10 cellular contexts compared by ENCODE assay signal in genomic region chr7:134941185-134941900, GRCh38. TPM values are rescaled to one million over a fixed set of nuclear protein-coding genes. Genes with fewer than 3 reads are reported as not detected.
A peak's percentile ranks its signal among the peaks of the same experiment; 100 is the strongest.
DNase-seq lines count a peak whose midpoint lies in the region; ATAC-seq and TF ChIP-seq lines count a peak whose summit lies in the region.
"Had no signal": no experiment of that assay in that cellular context is flagged by ENCODE, and none has a peak within 500 bp of the region (broad histone marks: within the 10 kb centered on the region; RNA-seq: fewer than 3 reads in every experiment).

No MANE protein-coding gene starts in this region.

- H3K9me3 Mint-ChIP-seq in neural progenitor cell, result no peaks in the 10 kb centered on the region
- H3K9me3 Mint-ChIP-seq: activated naive CD4-positive, alpha-beta T cell treated with anti-CD3 and anti-CD28 coated beads, Interleukin-2, amount 10 ng/mL, durations not matched to agents 7 days and 5 days had no signal

- H3K27me3 Mint-ChIP-seq in neural progenitor cell (ENCODE audit: insufficient read depth, low read depth), result peaks cover 2% of the 10 kb centered on the region

- H3K27ac ChIP-seq in fibroblast of lung (ENCODE audit: insufficient read depth, low read length) (no peak overlapping the region), neural progenitor cell (no peak overlapping the region)

- H2AFZ ChIP-seq in fibroblast of lung (ENCODE audit: low read length), result no peak overlapping the region
- H2AFZ ChIP-seq in neural progenitor cell (replicated peaks), result no peak overlapping the region

- H3K4me1 ChIP-seq in fibroblast of lung (ENCODE audit: control insufficient read depth, extremely low read depth, insufficient read depth, low read length) (peaks cover 9% of the 10 kb centered on the region), neural progenitor cell (peaks cover 17% of the 10 kb centered on the region)

- peaks cover 19% of the 10 kb centered on the region for H3K4me1 Mint-ChIP-seq in neural progenitor cell

- no peak overlapping the region for H3K4me3 Mint-ChIP-seq in neural progenitor cell
- H3K4me3 Mint-ChIP-seq: activated naive CD4-positive, alpha-beta T cell treated with anti-CD3 and anti-CD28 coated beads, Interleukin-2, amount 10 ng/mL, durations not matched to agents 7 days and 5 days had no signal

- H3K4me2 ChIP-seq in fibroblast of lung (ENCODE audit: extremely low read depth, insufficient read depth, low read length), result no peak overlapping the region
- H3K4me2 ChIP-seq in neural progenitor cell, result no peak overlapping the region

- H4K20me1 ChIP-seq in fibroblast of lung (ENCODE audit: control insufficient read depth, extremely low read depth, insufficient read depth, low read length), result no peaks in the 10 kb centered on the region
- H4K20me1 ChIP-seq in neural progenitor cell (ENCODE audit: low read depth), result no peaks in the 10 kb centered on the region

- peaks cover 7% of the 10 kb centered on the region for H3K36me3 Mint-ChIP-seq in neural progenitor cell
- H3K36me3 Mint-ChIP-seq: activated naive CD4-positive, alpha-beta T cell treated with anti-CD3 and anti-CD28 coated beads, Interleukin-2, amount 10 ng/mL, durations not matched to agents 7 days and 5 days had no signal

- no peak overlapping the region for H3K9ac ChIP-seq in fibroblast of lung (ENCODE audit: insufficient read depth, low read length)
- H3K9ac ChIP-seq in neural progenitor cell, result no peak overlapping the region

- no peaks in the 10 kb centered on the region for H3K27me3 ChIP-seq in fibroblast of lung (ENCODE audit: control insufficient read depth, insufficient read depth, low read length)
- no peaks in the 10 kb centered on the region for H3K27me3 ChIP-seq in neural progenitor cell

- in situ Hi-C loops in Caki2 (cut with HindIII; ENCODE audit: low pct_unique_long_range_greater_than_20kb, low sequenced_read_pairs), result no loop called here

- H3K4me3 ChIP-seq in fibroblast of lung (replicated peaks in 1 of 4; ENCODE audit: control extremely low read depth in 1 of 4, insufficient read depth in 1 of 4, low read depth in 3 of 4, low read length in 4 of 4) (no peak overlapping the region), neural progenitor cell (no peak overlapping the region)

- H3K27ac Mint-ChIP-seq in neural progenitor cell, result no peak overlapping the region
- H3K27ac Mint-ChIP-seq: activated naive CD4-positive, alpha-beta T cell treated with anti-CD3 and anti-CD28 coated beads, Interleukin-2, amount 10 ng/mL, durations not matched to agents 7 days and 5 days had no signal

- H3F3A ChIP-seq in neural progenitor cell (ENCODE audit: low read depth), result no peaks in the 10 kb centered on the region

- DNase-seq in Caki2 (ENCODE audit: low read depth), result peak; percentile 62
- peak; percentile 46 for DNase-seq in RKO (ENCODE audit: low spot score)
- peak; percentile 44 to 94 for DNase-seq in fibroblast of lung (ENCODE audit: low read depth in 2 of 2)
- DNase-seq in neural progenitor cell (ENCODE audit: low spot score), result peak; percentile 31
- no peak for DNase-seq in DMS 273 treated with DMSO at 0.1 percent for 48 hours (lab: John Stamatoyannopoulos, UW)
- DNase-seq in NOMO-1 treated with DMSO at 0.1 percent for 48 hours (lab: John Stamatoyannopoulos, UW; ENCODE audit: unreplicated experiment), result no peak
- no peak for DNase-seq in stimulated activated CD4-positive, alpha-beta T cell treated with anti-CD3 and anti-CD28 coated beads, Interleukin-4, amount 100 ng/mL, for 1 hour
- DNase-seq: activated naive CD4-positive, alpha-beta T cell treated with anti-CD3 and anti-CD28 coated beads, Interleukin-2, amount 10 ng/mL, durations not matched to agents 7 days and 5 days; Calu3 had no signal

- no peaks in the 10 kb centered on the region for H3K79me2 ChIP-seq in fibroblast of lung (ENCODE audit: control insufficient read depth, insufficient read depth, low read length)
- H3K79me2 ChIP-seq in neural progenitor cell (ENCODE audit: low read depth), result no peaks in the 10 kb centered on the region

- TF ChIP-seq CTCF in fibroblast of lung (conservative IDR thresholded peaks at IDR 0.05 in 1 of 2, IDR thresholded peaks at IDR 0.05 in 1 of 2; ENCODE audit: low read depth in 1 of 2, low read length in 2 of 2) (no peak), neural progenitor cell (IDR thresholded peaks at IDR 0.05) (no peak)

- H3K36me3 ChIP-seq in fibroblast of lung (ENCODE audit: control insufficient read depth, insufficient read depth, low read length) (no peaks in the 10 kb centered on the region), neural progenitor cell (no peaks in the 10 kb centered on the region)

- ATAC-seq in HG03442 (IDR thresholded peaks at IDR 0.05; ENCODE audit: unreplicated experiment), result no peak

- H3K9me3 ChIP-seq in fibroblast of lung (ENCODE audit: control insufficient read depth, insufficient read depth, low read depth, low read length), result no peaks in the 10 kb centered on the region
- no peaks in the 10 kb centered on the region for H3K9me3 ChIP-seq in neural progenitor cell (ENCODE audit: low read depth)

RNA-seq across cellular contexts. Expression of gene AGBL3, which starts 45.0 kb away (rescaled TPM):
- total RNA-seq in Caki2 (2014; rRNA removed; shearing (Covaris generic); ENCODE audit: low replicate concordance), result 0.81 and 1.5 TPM in 2 replicates
- total RNA-seq in fibroblast of lung, result 1.3 TPM in 2 replicates
- polyA plus RNA-seq in fibroblast of lung, result 0.56 and 0.78 TPM in 2 replicates
- polyA plus RNA-seq in fibroblast of lung (2012), result 0.39 and 0.55 TPM in 2 replicates
- not detected in 2 replicates for polyA minus RNA-seq in fibroblast of lung (ENCODE audit: low replicate concordance)
- 0.58 and 2.1 TPM in 2 replicates for total RNA-seq in neural progenitor cell (ENCODE audit: low replicate concordance)

Comparison
In these comparisons a context has a peak if more than half of its experiments do, and no peak if none do; other contexts are left out.
1. DNase-seq: peak in Caki2 (single experiment), RKO (single experiment), fibroblast of lung (2 of 2) and neural progenitor cell (single experiment); none in DMS 273 treated with DMSO at 0.1 percent for 48 hours (single experiment), NOMO-1 treated with DMSO at 0.1 percent for 48 hours (single experiment) and stimulated activated CD4-positive, alpha-beta T cell treated with anti-CD3 and anti-CD28 coated beads, Interleukin-4, amount 100 ng/mL, for 1 hour (single experiment).